In genomic region chr21:28795251-28795650, GRCh38 we compare ENCODE assay signal across 34 cellular contexts.
"Had no signal": no experiment of that assay in that cellular context is flagged by ENCODE, and none has a peak within 500 bp of the region (broad histone marks: within the 10 kb centered on the region; RNA-seq: fewer than 3 reads in every experiment).

No MANE protein-coding gene starts in this region.

- DNase-seq: activated CD4-positive, alpha-beta memory T cell treated with anti-CD3 and anti-CD28 coated beads, Interleukin-2, amount 10 ng/mL, durations not matched to agents 7 days and 5 days; activated CD4-positive, alpha-beta T cell treated with anti-CD3 and anti-CD28 coated beads for 1 hour; activated CD4-positive, alpha-beta T cell treated with anti-CD3 and anti-CD28 coated beads for 48 hours; activated CD4-positive, CD25-positive, alpha-beta regulatory T cell; activated CD8-positive, alpha-beta memory T cell treated with anti-CD3 and anti-CD28 coated beads for 24 hours; activated CD8-positive, alpha-beta memory T cell treated with anti-CD3 and anti-CD28 coated beads, Interleukin-2, amount 10 ng/mL, durations not matched to agents 7 days and 5 days; activated CD8-positive, alpha-beta memory T cell treated with anti-CD3 and anti-CD28 coated beads, Interleukin-2, amount 50 U/mL, for 48 hours; activated effector memory CD4-positive, alpha-beta T cell treated with Interleukin-2 at 50 U/mL for 16 hours; activated naive CD4-positive, alpha-beta T cell treated with anti-CD3 and anti-CD28 coated beads, Interleukin-2, amount 10 ng/mL, durations not matched to agents 7 days and 5 days; activated naive CD8-positive, alpha-beta T cell treated with anti-CD3 and anti-CD28 coated beads, Interleukin-2, amount 50 U/mL, for 24 hours; activated T-cell treated with anti-CD3 and anti-CD28 coated beads, Interleukin-2, amount 50 U/mL, for 48 hours; amniotic stem cell; MM.1S; MV-4-11; NCI-H1092; NCI-H1436 treated with DMSO at 0.1 percent for 48 hours; NCI-H1694 treated with DMSO at 0.1 percent for 48 hours; NCI-H2029; NCI-H345; NCI-H524 treated with DMSO at 0.1 percent for 48 hours; NK-92 treated with Interleukin-12 subunit alpha and Interleukin-12 subunit beta, amount 100 ng/mL, for 24 hours; PC-3; SIG-M5; T-helper 1 cell; T-helper 2 cell; T-helper 9 cell; WERI-Rb-1 had no signal

- H3K27me3 ChIP-seq: ascending aorta, cardiac muscle cell had no signal

- H3K4me1 Mint-ChIP-seq: activated naive CD4-positive, alpha-beta T cell treated with anti-CD3 and anti-CD28 coated beads, Interleukin-2, amount 10 ng/mL, durations not matched to agents 7 days and 5 days; activated naive CD8-positive, alpha-beta T cell treated with anti-CD3 and anti-CD28 coated beads, Interleukin-2, amount 50 U/mL, for 24 hours had no signal

- H3K9me3 ChIP-seq: ascending aorta had no signal

- H3K27me3 Mint-ChIP-seq: activated CD4-positive, alpha-beta memory T cell treated with anti-CD3 and anti-CD28 coated beads, Interleukin-2, amount 10 ng/mL, durations not matched to agents 7 days and 5 days; activated CD8-positive, alpha-beta memory T cell treated with anti-CD3 and anti-CD28 coated beads, Interleukin-2, amount 10 ng/mL, durations not matched to agents 7 days and 5 days; activated naive CD4-positive, alpha-beta T cell treated with anti-CD3 and anti-CD28 coated beads, Interleukin-2, amount 10 ng/mL, durations not matched to agents 7 days and 5 days; activated naive CD8-positive, alpha-beta T cell; activated naive CD8-positive, alpha-beta T cell treated with anti-CD3 and anti-CD28 coated beads, Interleukin-2, amount 50 U/mL, for 24 hours had no signal

- H3K4me3 Mint-ChIP-seq: activated CD4-positive, alpha-beta memory T cell treated with anti-CD3 and anti-CD28 coated beads, Interleukin-2, amount 10 ng/mL, durations not matched to agents 7 days and 5 days; activated CD8-positive, alpha-beta memory T cell treated with anti-CD3 and anti-CD28 coated beads, Interleukin-2, amount 10 ng/mL, durations not matched to agents 7 days and 5 days; activated naive CD4-positive, alpha-beta T cell treated with anti-CD3 and anti-CD28 coated beads, Interleukin-2, amount 10 ng/mL, durations not matched to agents 7 days and 5 days; activated naive CD8-positive, alpha-beta T cell; activated naive CD8-positive, alpha-beta T cell treated with anti-CD3 and anti-CD28 coated beads, Interleukin-2, amount 50 U/mL, for 24 hours had no signal

- H3K4me1 ChIP-seq: ascending aorta had no signal

- H3K9me3 Mint-ChIP-seq: activated CD4-positive, alpha-beta memory T cell treated with anti-CD3 and anti-CD28 coated beads, Interleukin-2, amount 10 ng/mL, durations not matched to agents 7 days and 5 days had no signal

- H3K27ac ChIP-seq: ascending aorta, KMS-11, RWPE1, WERI-Rb-1 had no signal

- H3K27ac Mint-ChIP-seq: activated CD4-positive, alpha-beta memory T cell treated with anti-CD3 and anti-CD28 coated beads, Interleukin-2, amount 10 ng/mL, durations not matched to agents 7 days and 5 days; activated CD8-positive, alpha-beta memory T cell treated with anti-CD3 and anti-CD28 coated beads, Interleukin-2, amount 10 ng/mL, durations not matched to agents 7 days and 5 days; activated naive CD4-positive, alpha-beta T cell treated with anti-CD3 and anti-CD28 coated beads, Interleukin-2, amount 10 ng/mL, durations not matched to agents 7 days and 5 days; activated naive CD8-positive, alpha-beta T cell; activated naive CD8-positive, alpha-beta T cell treated with anti-CD3 and anti-CD28 coated beads, Interleukin-2, amount 50 U/mL, for 24 hours had no signal

- H3K36me3 ChIP-seq: ascending aorta, cardiac muscle cell, WERI-Rb-1 had no signal

- H3K4me3 ChIP-seq: ascending aorta, cardiac muscle cell had no signal

- ATAC-seq: activated CD8-positive, alpha-beta memory T cell treated with anti-CD3 and anti-CD28 coated beads, Interleukin-2, amount 10 ng/mL, durations not matched to agents 7 days and 5 days; activated naive CD8-positive, alpha-beta T cell treated with anti-CD3 and anti-CD28 coated beads, Interleukin-2, amount 50 U/mL, for 24 hours; Right ventricle myocardium inferior; SK-N-SH treated with all-trans-retinoic acid at 6 μM for 48 hours had no signal
